In the genomic region with DNA sequence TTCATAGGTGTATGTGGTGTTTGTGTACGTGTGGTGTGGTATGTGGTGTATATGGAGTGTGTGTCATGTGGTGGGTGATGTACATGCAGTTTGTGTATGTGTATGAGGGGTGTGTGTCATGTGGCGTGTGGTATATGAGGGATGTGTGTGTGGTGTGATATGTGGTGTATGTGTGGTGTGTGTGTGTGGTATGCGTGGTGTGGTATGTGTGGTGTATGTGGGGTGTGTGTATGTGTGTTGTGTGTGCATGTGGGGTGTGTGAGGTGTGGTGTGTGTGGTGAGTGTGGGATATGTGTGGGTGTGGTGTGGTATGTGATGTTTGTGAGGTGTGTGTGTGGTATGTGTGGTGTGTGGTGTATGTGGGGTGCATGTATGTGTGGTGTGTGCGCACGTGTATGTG, we compare ENCODE assay signal across 2 cellular contexts.
TF ChIP-seq lines count a peak whose summit lies in the region.

No MANE protein-coding gene starts in this region.

TF ChIP-seq in IMR-90, 13 proteins besides CTCF, POLR2A, EP300 and RAD21:
- TF ChIP-seq RCOR1 (IDR thresholded peaks at IDR 0.05; ENCODE audit: insufficient replicate concordance, low read length) (no peak), CHD1 (IDR thresholded peaks at IDR 0.05; ENCODE audit: low read depth, low read length) (no peak), NFE2L2 (IDR thresholded peaks at IDR 0.05; ENCODE audit: low read depth, low read length) (no peak), SMC3 (IDR thresholded peaks at IDR 0.05; ENCODE audit: low read depth, low read length) (no peak), BHLHE40 (IDR thresholded peaks at IDR 0.05; ENCODE audit: low read depth, low read length) (no peak), MXI1 (IDR thresholded peaks at IDR 0.05; ENCODE audit: borderline replicate concordance, low read depth, low read length) (no peak), RFX5 (IDR thresholded peaks at IDR 0.05; ENCODE audit: low read depth, low read length) (no peak)
- TF ChIP-seq, protein P1, sequence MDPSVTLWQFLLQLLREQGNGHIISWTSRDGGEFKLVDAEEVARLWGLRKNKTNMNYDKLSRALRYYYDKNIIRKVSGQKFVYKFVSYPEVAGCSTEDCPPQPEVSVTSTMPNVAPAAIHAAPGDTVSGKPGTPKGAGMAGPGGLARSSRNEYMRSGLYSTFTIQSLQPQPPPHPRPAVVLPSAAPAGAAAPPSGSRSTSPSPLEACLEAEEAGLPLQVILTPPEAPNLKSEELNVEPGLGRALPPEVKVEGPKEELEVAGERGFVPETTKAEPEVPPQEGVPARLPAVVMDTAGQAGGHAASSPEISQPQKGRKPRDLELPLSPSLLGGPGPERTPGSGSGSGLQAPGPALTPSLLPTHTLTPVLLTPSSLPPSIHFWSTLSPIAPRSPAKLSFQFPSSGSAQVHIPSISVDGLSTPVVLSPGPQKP (IDR thresholded peaks at IDR 0.05; ENCODE audit: borderline replicate concordance, low read depth, low read length): no peak

TF ChIP-seq in K562, 482 proteins besides CTCF, POLR2A, EP300 and RAD21 (continues in another document):
- TF ChIP-seq ZSCAN29 (IDR thresholded peaks at IDR 0.05): no peak
- no peak for TF ChIP-seq MCM3 (IDR thresholded peaks at IDR 0.05)
- TF ChIP-seq, protein P2, sequence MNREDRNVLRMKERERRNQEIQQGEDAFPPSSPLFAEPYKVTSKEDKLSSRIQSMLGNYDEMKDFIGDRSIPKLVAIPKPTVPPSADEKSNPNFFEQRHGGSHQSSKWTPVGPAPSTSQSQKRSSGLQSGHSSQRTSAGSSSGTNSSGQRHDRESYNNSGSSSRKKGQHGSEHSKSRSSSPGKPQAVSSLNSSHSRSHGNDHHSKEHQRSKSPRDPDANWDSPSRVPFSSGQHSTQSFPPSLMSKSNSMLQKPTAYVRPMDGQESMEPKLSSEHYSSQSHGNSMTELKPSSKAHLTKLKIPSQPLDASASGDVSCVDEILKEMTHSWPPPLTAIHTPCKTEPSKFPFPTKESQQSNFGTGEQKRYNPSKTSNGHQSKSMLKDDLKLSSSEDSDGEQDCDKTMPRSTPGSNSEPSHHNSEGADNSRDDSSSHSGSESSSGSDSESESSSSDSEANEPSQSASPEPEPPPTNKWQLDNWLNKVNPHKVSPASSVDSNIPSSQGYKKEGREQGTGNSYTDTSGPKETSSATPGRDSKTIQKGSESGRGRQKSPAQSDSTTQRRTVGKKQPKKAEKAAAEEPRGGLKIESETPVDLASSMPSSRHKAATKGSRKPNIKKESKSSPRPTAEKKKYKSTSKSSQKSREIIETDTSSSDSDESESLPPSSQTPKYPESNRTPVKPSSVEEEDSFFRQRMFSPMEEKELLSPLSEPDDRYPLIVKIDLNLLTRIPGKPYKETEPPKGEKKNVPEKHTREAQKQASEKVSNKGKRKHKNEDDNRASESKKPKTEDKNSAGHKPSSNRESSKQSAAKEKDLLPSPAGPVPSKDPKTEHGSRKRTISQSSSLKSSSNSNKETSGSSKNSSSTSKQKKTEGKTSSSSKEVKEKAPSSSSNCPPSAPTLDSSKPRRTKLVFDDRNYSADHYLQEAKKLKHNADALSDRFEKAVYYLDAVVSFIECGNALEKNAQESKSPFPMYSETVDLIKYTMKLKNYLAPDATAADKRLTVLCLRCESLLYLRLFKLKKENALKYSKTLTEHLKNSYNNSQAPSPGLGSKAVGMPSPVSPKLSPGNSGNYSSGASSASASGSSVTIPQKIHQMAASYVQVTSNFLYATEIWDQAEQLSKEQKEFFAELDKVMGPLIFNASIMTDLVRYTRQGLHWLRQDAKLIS (CRISPR knock-in tag; IDR thresholded peaks at IDR 0.05): no peak
- no peak for TF ChIP-seq MIER1 (IDR thresholded peaks at IDR 0.05; ENCODE audit: low read depth)
- TF ChIP-seq, protein P3, sequence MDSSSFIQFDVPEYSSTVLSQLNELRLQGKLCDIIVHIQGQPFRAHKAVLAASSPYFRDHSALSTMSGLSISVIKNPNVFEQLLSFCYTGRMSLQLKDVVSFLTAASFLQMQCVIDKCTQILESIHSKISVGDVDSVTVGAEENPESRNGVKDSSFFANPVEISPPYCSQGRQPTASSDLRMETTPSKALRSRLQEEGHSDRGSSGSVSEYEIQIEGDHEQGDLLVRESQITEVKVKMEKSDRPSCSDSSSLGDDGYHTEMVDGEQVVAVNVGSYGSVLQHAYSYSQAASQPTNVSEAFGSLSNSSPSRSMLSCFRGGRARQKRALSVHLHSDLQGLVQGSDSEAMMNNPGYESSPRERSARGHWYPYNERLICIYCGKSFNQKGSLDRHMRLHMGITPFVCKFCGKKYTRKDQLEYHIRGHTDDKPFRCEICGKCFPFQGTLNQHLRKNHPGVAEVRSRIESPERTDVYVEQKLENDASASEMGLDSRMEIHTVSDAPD (CRISPR knock-in tag; IDR thresholded peaks at IDR 0.05): no peak
- TF ChIP-seq PRMT5 (CRISPR knock-in tag; IDR thresholded peaks at IDR 0.05): no peak
- TF ChIP-seq HLTF (IDR thresholded peaks at IDR 0.05): no peak
- TF ChIP-seq MYC (IDR thresholded peaks at IDR 0.05; ENCODE audit: low read depth, low read length): no peak
- no peak for TF ChIP-seq MYC (CRISPR knock-in tag; IDR thresholded peaks at IDR 0.05; ENCODE audit: borderline replicate concordance, low read depth)
- no peak for TF ChIP-seq TAF15 (IDR thresholded peaks at IDR 0.05; ENCODE audit: low read depth, low read length)
- TF ChIP-seq NELFE (IDR thresholded peaks at IDR 0.05; ENCODE audit: insufficient read depth, insufficient read length): no peak
- TF ChIP-seq, protein P4, sequence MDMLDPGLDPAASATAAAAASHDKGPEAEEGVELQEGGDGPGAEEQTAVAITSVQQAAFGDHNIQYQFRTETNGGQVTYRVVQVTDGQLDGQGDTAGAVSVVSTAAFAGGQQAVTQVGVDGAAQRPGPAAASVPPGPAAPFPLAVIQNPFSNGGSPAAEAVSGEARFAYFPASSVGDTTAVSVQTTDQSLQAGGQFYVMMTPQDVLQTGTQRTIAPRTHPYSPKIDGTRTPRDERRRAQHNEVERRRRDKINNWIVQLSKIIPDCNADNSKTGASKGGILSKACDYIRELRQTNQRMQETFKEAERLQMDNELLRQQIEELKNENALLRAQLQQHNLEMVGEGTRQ (CRISPR knock-in tag; IDR thresholded peaks at IDR 0.05): no peak
- no peak for TF ChIP-seq MAFG (tag; conservative IDR thresholded peaks at IDR 0.05)
- no peak for TF ChIP-seq KLF13 (tag; IDR thresholded peaks at IDR 0.05; ENCODE audit: borderline replicate concordance, low read depth)
- no peak for TF ChIP-seq WHSC1 (IDR thresholded peaks at IDR 0.05; ENCODE audit: low read length)
- TF ChIP-seq ZNF780A (CRISPR knock-in tag; IDR thresholded peaks at IDR 0.05): no peak
- TF ChIP-seq DACH1 (IDR thresholded peaks at IDR 0.05; ENCODE audit: partially characterized antibody): no peak
- no peak for TF ChIP-seq FOSL1 (tag; conservative IDR thresholded peaks at IDR 0.05)
- TF ChIP-seq ZNF77 (CRISPR knock-in tag; IDR thresholded peaks at IDR 0.05): no peak
- TF ChIP-seq, protein P5, sequence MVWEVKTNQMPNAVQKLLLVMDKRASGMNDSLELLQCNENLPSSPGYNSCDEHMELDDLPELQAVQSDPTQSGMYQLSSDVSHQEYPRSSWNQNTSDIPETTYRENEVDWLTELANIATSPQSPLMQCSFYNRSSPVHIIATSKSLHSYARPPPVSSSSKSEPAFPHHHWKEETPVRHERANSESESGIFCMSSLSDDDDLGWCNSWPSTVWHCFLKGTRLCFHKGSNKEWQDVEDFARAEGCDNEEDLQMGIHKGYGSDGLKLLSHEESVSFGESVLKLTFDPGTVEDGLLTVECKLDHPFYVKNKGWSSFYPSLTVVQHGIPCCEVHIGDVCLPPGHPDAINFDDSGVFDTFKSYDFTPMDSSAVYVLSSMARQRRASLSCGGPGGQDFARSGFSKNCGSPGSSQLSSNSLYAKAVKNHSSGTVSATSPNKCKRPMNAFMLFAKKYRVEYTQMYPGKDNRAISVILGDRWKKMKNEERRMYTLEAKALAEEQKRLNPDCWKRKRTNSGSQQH (CRISPR knock-in tag; IDR thresholded peaks at IDR 0.05): peak; percentile 30; the same call in 1 of the 2 replicates
- TF ChIP-seq, protein P6, sequence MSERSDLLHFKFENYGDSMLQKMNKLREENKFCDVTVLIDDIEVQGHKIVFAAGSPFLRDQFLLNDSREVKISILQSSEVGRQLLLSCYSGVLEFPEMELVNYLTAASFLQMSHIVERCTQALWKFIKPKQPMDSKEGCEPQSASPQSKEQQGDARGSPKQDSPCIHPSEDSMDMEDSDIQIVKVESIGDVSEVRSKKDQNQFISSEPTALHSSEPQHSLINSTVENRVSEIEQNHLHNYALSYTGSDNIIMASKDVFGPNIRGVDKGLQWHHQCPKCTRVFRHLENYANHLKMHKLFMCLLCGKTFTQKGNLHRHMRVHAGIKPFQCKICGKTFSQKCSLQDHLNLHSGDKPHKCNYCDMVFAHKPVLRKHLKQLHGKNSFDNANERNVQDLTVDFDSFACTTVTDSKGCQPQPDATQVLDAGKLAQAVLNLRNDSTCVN (CRISPR knock-in tag; IDR thresholded peaks at IDR 0.05): 0 out of 2 replicates have a peak, but pooled peaks have one; percentile 66
- TF ChIP-seq PHF21A (IDR thresholded peaks at IDR 0.05; ENCODE audit: borderline replicate concordance, low read depth): no peak
- no peak for TF ChIP-seq NBN (IDR thresholded peaks at IDR 0.05; ENCODE audit: low read depth)
- TF ChIP-seq, protein P7, sequence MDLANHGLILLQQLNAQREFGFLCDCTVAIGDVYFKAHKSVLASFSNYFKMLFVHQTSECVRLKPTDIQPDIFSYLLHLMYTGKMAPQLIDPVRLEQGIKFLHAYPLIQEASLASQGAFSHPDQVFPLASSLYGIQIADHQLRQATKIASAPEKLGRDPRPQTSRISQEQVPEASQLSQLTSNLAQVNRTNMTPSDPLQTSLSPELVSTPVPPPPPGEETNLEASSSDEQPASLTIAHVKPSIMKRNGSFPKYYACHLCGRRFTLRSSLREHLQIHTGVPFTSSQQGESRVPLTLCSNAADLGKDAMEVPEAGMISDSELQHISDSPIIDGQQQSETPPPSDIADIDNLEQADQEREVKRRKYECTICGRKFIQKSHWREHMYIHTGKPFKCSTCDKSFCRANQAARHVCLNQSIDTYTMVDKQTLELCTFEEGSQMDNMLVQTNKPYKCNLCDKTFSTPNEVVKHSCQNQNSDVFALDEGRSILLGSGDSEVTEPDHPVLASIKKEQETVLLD (IDR thresholded peaks at IDR 0.05): no peak
- TF ChIP-seq, protein P8, sequence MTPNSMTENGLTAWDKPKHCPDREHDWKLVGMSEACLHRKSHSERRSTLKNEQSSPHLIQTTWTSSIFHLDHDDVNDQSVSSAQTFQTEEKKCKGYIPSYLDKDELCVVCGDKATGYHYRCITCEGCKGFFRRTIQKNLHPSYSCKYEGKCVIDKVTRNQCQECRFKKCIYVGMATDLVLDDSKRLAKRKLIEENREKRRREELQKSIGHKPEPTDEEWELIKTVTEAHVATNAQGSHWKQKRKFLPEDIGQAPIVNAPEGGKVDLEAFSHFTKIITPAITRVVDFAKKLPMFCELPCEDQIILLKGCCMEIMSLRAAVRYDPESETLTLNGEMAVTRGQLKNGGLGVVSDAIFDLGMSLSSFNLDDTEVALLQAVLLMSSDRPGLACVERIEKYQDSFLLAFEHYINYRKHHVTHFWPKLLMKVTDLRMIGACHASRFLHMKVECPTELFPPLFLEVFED (CRISPR knock-in tag; conservative IDR thresholded peaks at IDR 0.05): 0 out of 2 replicates have a peak, but pooled peaks have one; percentile 23
- TF ChIP-seq NR4A1 (CRISPR knock-in tag; IDR thresholded peaks at IDR 0.05): no peak
- TF ChIP-seq NR4A1 (tag; IDR thresholded peaks at IDR 0.05): no peak
- TF ChIP-seq, protein P9, sequence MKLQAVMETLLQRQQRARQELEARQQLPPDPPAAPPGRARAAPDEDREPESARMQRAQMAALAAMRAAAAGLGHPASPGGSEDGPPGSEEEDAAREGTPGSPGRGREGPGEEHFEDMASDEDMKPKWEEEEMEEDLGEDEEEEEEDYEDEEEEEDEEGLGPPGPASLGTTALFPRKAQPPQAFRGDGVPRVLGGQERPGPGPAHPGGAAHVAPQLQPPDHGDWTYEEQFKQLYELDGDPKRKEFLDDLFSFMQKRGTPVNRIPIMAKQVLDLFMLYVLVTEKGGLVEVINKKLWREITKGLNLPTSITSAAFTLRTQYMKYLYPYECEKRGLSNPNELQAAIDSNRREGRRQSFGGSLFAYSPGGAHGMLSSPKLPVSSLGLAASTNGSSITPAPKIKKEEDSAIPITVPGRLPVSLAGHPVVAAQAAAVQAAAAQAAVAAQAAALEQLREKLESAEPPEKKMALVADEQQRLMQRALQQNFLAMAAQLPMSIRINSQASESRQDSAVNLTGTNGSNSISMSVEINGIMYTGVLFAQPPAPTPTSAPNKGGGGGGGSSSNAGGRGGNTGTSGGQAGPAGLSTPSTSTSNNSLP (IDR thresholded peaks at IDR 0.05; ENCODE audit: borderline replicate concordance, low read depth, low read length): no peak
- no peak for TF ChIP-seq NFATC3 (IDR thresholded peaks at IDR 0.05)
- TF ChIP-seq JUN (IDR thresholded peaks at IDR 0.05; ENCODE audit: borderline replicate concordance, low read depth, low read length): no peak
- no peak for TF ChIP-seq JUN (CRISPR knock-in tag; IDR thresholded peaks at IDR 0.05; ENCODE audit: borderline replicate concordance)
